ENCODE assay signal across 1 cellular context in genomic region chr12:64098709-64099354, GRCh38.
TF ChIP-seq lines count a peak whose summit lies in the region.

No MANE protein-coding gene starts in this region.

TF ChIP-seq in SK-N-SH, 30 proteins besides CTCF, POLR2A, EP300 and RAD21:
- no peak for TF ChIP-seq NRF1 (IDR thresholded peaks at IDR 0.05; ENCODE audit: low read depth, low read length)
- TF ChIP-seq, protein P1, sequence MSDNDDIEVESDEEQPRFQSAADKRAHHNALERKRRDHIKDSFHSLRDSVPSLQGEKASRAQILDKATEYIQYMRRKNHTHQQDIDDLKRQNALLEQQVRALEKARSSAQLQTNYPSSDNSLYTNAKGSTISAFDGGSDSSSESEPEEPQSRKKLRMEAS (IDR thresholded peaks at IDR 0.05; ENCODE audit: low read depth) = no peak
- 0 out of 2 replicates have a peak, but pooled peaks have one; percentile 15 for TF ChIP-seq PBX3 (IDR thresholded peaks at IDR 0.05)
- TF ChIP-seq FOXM1 (IDR thresholded peaks at IDR 0.05; ENCODE audit: low read depth) = no peak
- peak; percentile 72 for TF ChIP-seq TCF12 (IDR thresholded peaks at IDR 0.05)
- peak; percentile 66 for TF ChIP-seq NFIC (IDR thresholded peaks at IDR 0.05; ENCODE audit: borderline replicate concordance)
- TF ChIP-seq GABPA (IDR thresholded peaks at IDR 0.05; ENCODE audit: low read depth) = no peak
- TF ChIP-seq RFX5 (IDR thresholded peaks at IDR 0.05; ENCODE audit: low read length) = no peak
